13 cellular contexts compared by ENCODE assay signal in genomic region chr17:77479817-77480508, GRCh38.
DNase-seq lines count a peak whose midpoint lies in the region; ATAC-seq, FAIRE-seq and TF ChIP-seq lines count a peak whose summit lies in the region.
"Had no signal": no experiment of that assay in that cellular context is flagged by ENCODE, and none has a peak within 500 bp of the region (broad histone marks: within the 10 kb centered on the region; RNA-seq: fewer than 3 reads in every experiment).

No MANE protein-coding gene starts in this region.

- H3K27ac ChIP-seq in SJCRH30 = peak overlapping the region; percentile 26; the same call in 1 of the 2 replicates
- H3K27ac ChIP-seq: PC-9 had no signal

- H3K9me3 ChIP-seq in SJCRH30 (replicated peaks) = no peaks in the 10 kb centered on the region
- no peaks in the 10 kb centered on the region for H3K9me3 ChIP-seq in mucosa of descending colon
- H3K9me3 ChIP-seq: adrenal gland had no signal

- H3K4me3 ChIP-seq in SJCRH30 (no peak overlapping the region), mucosa of descending colon (no peak overlapping the region)
- H3K4me3 ChIP-seq: adrenal gland, PC-9 had no signal

- peaks cover 53% of the 10 kb centered on the region for H3K4me1 Mint-ChIP-seq in endothelial cell (ENCODE audit: unreplicated experiment)
- H3K4me1 Mint-ChIP-seq in progenitor cell of endocrine pancreas (ENCODE audit: low read depth) = peaks cover 23% of the 10 kb centered on the region
- peaks cover 22% of the 10 kb centered on the region for H3K4me1 Mint-ChIP-seq in Calu3 (ENCODE audit: low read depth, unreplicated experiment)

- FAIRE-seq in GM12891 (lab: Jason Lieb, UNC) (peak; percentile 45), GM12892 (lab: Jason Lieb, UNC) (no peak)
- FAIRE-seq: H54 had no signal

- CTCF ChIA-PET in Calu3 (lab: Charles Lee) = no interaction called here

- H3K36me3 ChIP-seq in SJCRH30 = peaks cover 22% of the 10 kb centered on the region
- peaks cover 7% of the 10 kb centered on the region for H3K36me3 ChIP-seq in mucosa of descending colon (ENCODE audit: low read depth)

- peaks cover 15% of the 10 kb centered on the region for H3K4me1 ChIP-seq in SJCRH30
- H3K4me1 ChIP-seq in mucosa of descending colon (ENCODE audit: low read depth) = peaks cover 16% of the 10 kb centered on the region

- no peaks in the 10 kb centered on the region for H3K27me3 ChIP-seq in SJCRH30
- H3K27me3 ChIP-seq: adrenal gland had no signal

- H3K27me3 Mint-ChIP-seq in endothelial cell (ENCODE audit: unreplicated experiment) = peaks cover 17% of the 10 kb centered on the region
- H3K27me3 Mint-ChIP-seq in progenitor cell of endocrine pancreas = no peaks in the 10 kb centered on the region
- no peaks in the 10 kb centered on the region for H3K27me3 Mint-ChIP-seq in Calu3 (ENCODE audit: unreplicated experiment)

- intact Hi-C loops in mucosa of descending colon (cut with DNase I, micrococcal nuclease) (no loop called here), Calu3 (cut with micrococcal nuclease; ENCODE audit: unreplicated experiment) (no loop called here)

- no peak for TF ChIP-seq CTCF in endothelial cell (IDR thresholded peaks at IDR 0.05; ENCODE audit: unreplicated experiment)
- no peak for TF ChIP-seq CTCF in progenitor cell of endocrine pancreas (IDR thresholded peaks at IDR 0.05; ENCODE audit: unreplicated experiment)
- TF ChIP-seq CTCF in mucosa of descending colon (IDR thresholded peaks at IDR 0.05) = no peak
- no peak for TF ChIP-seq CTCF in Calu3 (IDR thresholded peaks at IDR 0.05; ENCODE audit: unreplicated experiment)

- H3K36me3 Mint-ChIP-seq in endothelial cell (ENCODE audit: low read depth, unreplicated experiment) (peaks cover 18% of the 10 kb centered on the region), progenitor cell of endocrine pancreas (ENCODE audit: insufficient read depth) (peaks cover 3% of the 10 kb centered on the region), Calu3 (ENCODE audit: insufficient read depth, unreplicated experiment) (peaks cover 47% of the 10 kb centered on the region)

- BruUV-seq in Calu3 (replicated peaks; lab: Mats Ljungman, UMichigan) = no TSS peak

- ATAC-seq in mucosa of descending colon = no peak
- ATAC-seq: activated CD4-positive, CD25-positive, alpha-beta regulatory T cell treated with anti-CD3 and anti-CD28 coated beads, Interleukin-2, amount 50 U/mL, for 24 hours; left colon had no signal

- H3K27ac Mint-ChIP-seq in endothelial cell (ENCODE audit: unreplicated experiment) = peak overlapping the region; percentile 72
- peak overlapping the region; percentile 41 for H3K27ac Mint-ChIP-seq in progenitor cell of endocrine pancreas
- H3K27ac Mint-ChIP-seq in Calu3 (ENCODE audit: unreplicated experiment) = no peak overlapping the region

- H3K4me3 Mint-ChIP-seq in endothelial cell (ENCODE audit: unreplicated experiment) = no peak overlapping the region
- H3K4me3 Mint-ChIP-seq in progenitor cell of endocrine pancreas (ENCODE audit: low read depth) = no peak overlapping the region
- no peak overlapping the region for H3K4me3 Mint-ChIP-seq in Calu3 (ENCODE audit: low read depth, unreplicated experiment)

- no peaks in the 10 kb centered on the region for H3K9me3 Mint-ChIP-seq in endothelial cell (ENCODE audit: unreplicated experiment)
- H3K9me3 Mint-ChIP-seq in progenitor cell of endocrine pancreas (ENCODE audit: low read depth) = no peaks in the 10 kb centered on the region
- H3K9me3 Mint-ChIP-seq in Calu3 (ENCODE audit: low read depth, unreplicated experiment) = no peaks in the 10 kb centered on the region

- TF ChIP-seq POLR2A in GM12891 (IDR thresholded peaks at IDR 0.05; ENCODE audit: low read depth, low read length) (no peak), GM12892 (IDR thresholded peaks at IDR 0.05; ENCODE audit: low read depth, low read length) (no peak)

- DNase-seq in GM12891 (ENCODE audit: insufficient read length, low spot score) (no peak), SJCRH30 (peak; percentile 65 to 71), endothelial cell (ENCODE audit: low spot score) (no peak), progenitor cell of endocrine pancreas (ENCODE audit: low spot score, unreplicated experiment) (no peak), mucosa of descending colon (no peak), Calu3 (no peak), GM12892 (ENCODE audit: insufficient read length) (no peak)
- DNase-seq: adrenal gland, NCI-H1105, PC-9 had no signal

TF ChIP-seq in GM12891, 5 proteins besides CTCF, POLR2A, EP300 and RAD21:
- TF ChIP-seq PAX5 (IDR thresholded peaks at IDR 0.05; ENCODE audit: insufficient read depth, low read length, severe bottlenecking) = no peak
- TF ChIP-seq POLR2AphosphoS5 (IDR thresholded peaks at IDR 0.05; ENCODE audit: low read depth, low read length) = no peak
- no peak for TF ChIP-seq SPI1 (IDR thresholded peaks at IDR 0.05; ENCODE audit: low read depth, low read length)
- no peak for TF ChIP-seq POU2F2 (IDR thresholded peaks at IDR 0.05; ENCODE audit: low read depth, low read length)
- TF ChIP-seq TAF1 (IDR thresholded peaks at IDR 0.05; ENCODE audit: low read depth, low read length) = no peak

Comparison
In these comparisons a context has a peak if more than half of its experiments do, and no peak if none do; other contexts are left out.
1. DNase-seq: peak in SJCRH30 (2 of 2); none in GM12891 (single experiment), endothelial cell (single experiment), progenitor cell of endocrine pancreas (single experiment), mucosa of descending colon (0 of 3), Calu3 (single experiment) and GM12892 (single experiment).